Comparison of ENCODE assay signal across 1 cellular context in the genomic region with DNA sequence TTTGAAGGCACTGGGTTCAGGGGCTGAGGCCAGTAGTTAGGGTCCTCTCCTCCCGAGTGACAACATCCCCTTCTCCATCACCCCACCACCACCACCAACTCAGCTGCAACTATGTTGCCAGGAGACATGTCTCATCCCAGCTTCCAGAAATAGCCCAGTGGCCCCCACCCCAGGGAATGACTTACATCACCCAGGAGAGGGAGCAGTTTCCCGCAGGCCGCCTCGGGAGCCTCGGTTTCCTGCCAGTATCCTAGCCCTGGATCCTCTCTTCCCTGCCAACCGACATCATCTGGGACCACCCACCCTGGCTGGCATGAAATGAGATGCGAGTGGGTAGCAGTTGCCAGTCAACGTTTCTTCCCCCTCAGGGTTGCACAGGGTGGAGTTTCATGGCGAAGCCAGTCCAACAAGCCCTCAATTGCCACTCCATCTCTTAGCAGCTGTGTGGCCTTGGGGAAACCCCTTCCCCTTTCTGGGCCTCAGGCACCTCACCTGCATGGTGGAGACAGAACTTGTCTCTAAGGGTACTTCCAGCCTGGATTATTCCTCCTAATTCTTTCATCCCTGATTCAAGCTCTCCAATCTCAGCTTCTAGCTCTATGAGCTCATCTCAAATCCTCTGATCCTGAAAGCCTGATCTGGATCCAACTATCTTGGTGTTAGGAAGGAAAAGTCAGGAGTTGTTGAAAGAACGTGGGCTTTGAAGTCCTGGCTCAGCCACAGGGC.
TF ChIP-seq lines count a peak whose summit lies in the region.

No MANE protein-coding gene starts in this region.

TF ChIP-seq in HepG2, 621 proteins besides CTCF, POLR2A, EP300 and RAD21 (continued from another document):
- TF ChIP-seq FOXC1 (CRISPR knock-in tag; IDR thresholded peaks at IDR 0.05; ENCODE audit: borderline replicate concordance) (0 out of 2 replicates have a peak, but pooled peaks have one; percentile 29), ZNF572 (CRISPR knock-in tag; IDR thresholded peaks at IDR 0.05) (0 out of 2 replicates have a peak, but pooled peaks have one; percentile 30), ZBTB38 (CRISPR knock-in tag; IDR thresholded peaks at IDR 0.05) (no peak)
- TF ChIP-seq, protein P1, sequence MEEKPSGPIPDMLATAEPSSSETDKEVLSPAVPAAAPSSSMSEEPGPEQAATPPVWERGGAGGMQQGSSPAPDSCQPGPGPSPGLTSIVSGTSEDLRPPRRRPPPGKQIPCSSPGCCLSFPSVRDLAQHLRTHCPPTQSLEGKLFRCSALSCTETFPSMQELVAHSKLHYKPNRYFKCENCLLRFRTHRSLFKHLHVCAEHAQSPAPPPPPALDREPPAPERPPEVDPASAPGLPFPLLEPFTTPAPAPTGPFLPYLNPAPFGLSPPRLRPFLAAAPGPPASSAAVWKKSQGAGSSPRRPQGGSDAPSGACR (CRISPR knock-in tag; IDR thresholded peaks at IDR 0.05), result no peak
TF ChIP-seq in HepG2: peak in this region for 56.
